23 cellular contexts compared by ENCODE assay signal in the genomic region with DNA sequence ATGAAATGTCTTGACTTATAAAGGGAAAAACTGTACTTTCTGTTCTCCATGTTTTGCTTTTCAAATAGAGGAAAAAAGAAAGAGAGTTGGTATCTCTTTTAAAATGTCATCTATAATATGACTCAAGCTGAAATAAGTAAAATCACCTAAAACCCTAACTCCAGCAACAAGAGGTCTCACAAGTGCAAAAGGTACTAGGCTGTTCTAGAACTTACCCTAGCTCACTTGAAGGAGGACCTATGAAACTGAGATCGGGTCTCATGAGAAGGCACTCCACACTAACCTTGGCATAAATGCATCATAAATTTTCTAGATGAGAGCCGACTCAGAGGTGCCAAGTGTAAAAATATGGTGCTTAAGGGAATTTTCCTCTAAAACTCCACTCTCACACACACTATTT.
"Had no signal": no experiment of that assay in that cellular context is flagged by ENCODE, and none has a peak within 500 bp of the region (broad histone marks: within the 10 kb centered on the region; RNA-seq: fewer than 3 reads in every experiment).

No MANE protein-coding gene starts in this region.

- H3K27me3 Mint-ChIP-seq: activated naive CD4-positive, alpha-beta T cell treated with anti-CD3 and anti-CD28 coated beads, Interleukin-2, amount 50 U/mL, for 24 hours; naive B cell; progenitor cell of endocrine pancreas had no signal

- DNase-seq: activated CD4-positive, alpha-beta T cell treated with anti-CD3 and anti-CD28 coated beads for 1 hour; activated CD8-positive, alpha-beta memory T cell treated with anti-CD3 and anti-CD28 coated beads for 24 hours; activated gamma-delta T cell treated with Interleukin-2 at 50 U/mL for 16 hours; adrenal gland; aorta; body of pancreas; dorsolateral prefrontal cortex; effector memory CD4-positive, alpha-beta T cell; left cardiac atrium; mammary epithelial cell; naive B cell; ovary; right lobe of liver; stimulated activated CD4-positive, alpha-beta T cell treated with anti-CD3 and anti-CD28 coated beads, Interleukin-12 subunit alpha, Interleukin-12 subunit beta, amount 100 ng/mL, for 4 hours; stimulated activated CD4-positive, alpha-beta T cell treated with anti-CD3 and anti-CD28 coated beads, Interleukin-4, amount 100 ng/mL, for 1 hour; T1000; WERI-Rb-1 had no signal

- H3K27me3 ChIP-seq: adrenal gland, body of pancreas, cardiac muscle cell, dorsolateral prefrontal cortex, ovary, right lobe of liver, tibial nerve had no signal

- H3K4me3 ChIP-seq: adrenal gland, body of pancreas, cardiac muscle cell, coronary artery, dorsolateral prefrontal cortex, ovary, right lobe of liver, tibial nerve had no signal

- H3K4me3 Mint-ChIP-seq: activated naive CD4-positive, alpha-beta T cell treated with anti-CD3 and anti-CD28 coated beads, Interleukin-2, amount 50 U/mL, for 24 hours; mesothelial cell of epicardium; naive B cell had no signal

- H3K27ac ChIP-seq: body of pancreas, coronary artery, dorsolateral prefrontal cortex, ovary, right lobe of liver, tibial nerve, WERI-Rb-1 had no signal

- H3K36me3 ChIP-seq: adrenal gland, cardiac muscle cell, ovary, right lobe of liver, tibial nerve, WERI-Rb-1 had no signal

- H3K9me3 Mint-ChIP-seq: activated naive CD4-positive, alpha-beta T cell treated with anti-CD3 and anti-CD28 coated beads, Interleukin-2, amount 50 U/mL, for 24 hours; naive B cell had no signal

- ATAC-seq: body of pancreas, left cardiac atrium, right lobe of liver had no signal

- H3K27ac Mint-ChIP-seq: mesothelial cell of epicardium, progenitor cell of endocrine pancreas had no signal

- H3K4me1 ChIP-seq: body of pancreas, right lobe of liver had no signal

- H3K9me3 ChIP-seq: adrenal gland, body of pancreas, ovary, right lobe of liver, tibial nerve had no signal
